ENCODE assay signal across 18 cellular contexts in the genomic region with DNA sequence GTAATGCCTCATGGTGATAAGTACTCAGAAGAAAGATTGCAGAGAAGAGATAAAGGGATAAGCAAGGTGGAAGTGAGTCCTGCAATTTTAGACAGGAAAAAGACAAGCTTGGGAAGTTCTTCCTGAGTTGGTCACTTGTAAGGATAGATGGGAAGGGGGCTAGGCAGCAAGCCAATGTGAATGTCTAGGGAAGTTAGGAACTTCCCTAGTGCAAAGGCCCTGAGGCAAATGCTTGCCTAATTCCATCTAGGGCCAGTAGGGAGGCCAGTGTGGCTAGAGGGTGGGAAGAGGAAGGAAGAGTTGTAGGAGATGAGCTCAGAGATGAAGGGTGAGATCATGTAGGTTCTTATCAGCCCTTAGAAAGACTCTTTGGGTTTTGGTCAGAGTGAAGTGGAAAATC.
"Had no signal": no experiment of that assay in that cellular context is flagged by ENCODE, and none has a peak within 500 bp of the region (broad histone marks: within the 10 kb centered on the region; RNA-seq: fewer than 3 reads in every experiment).

No MANE protein-coding gene starts in this region.

- H3K4me3 ChIP-seq: cardiac muscle cell, left ventricle myocardium inferior, pancreas, psoas muscle, right atrium auricular region, thoracic aorta, upper lobe of left lung had no signal

- H3K9me3 ChIP-seq: left ventricle myocardium inferior, pancreas, psoas muscle, right atrium auricular region, thoracic aorta, upper lobe of left lung had no signal

- H3K4me1 ChIP-seq: left ventricle myocardium inferior, pancreas, psoas muscle, right atrium auricular region, upper lobe of left lung had no signal

- ATAC-seq: activated T-cell treated with anti-CD3 and anti-CD28 coated beads, Interleukin-2, amount 50 U/mL, for 4 hours; natural killer cell treated with Interleukin-12 subunit alpha and Interleukin-12 subunit beta and Interleukin-15 and Interleukin-18, amount 100 ng/mL, for 72 hours; pancreas; psoas muscle had no signal

- H3K27me3 ChIP-seq: cardiac muscle cell, pancreas, right atrium auricular region, upper lobe of left lung had no signal

- H3K36me3 ChIP-seq: cardiac muscle cell, left ventricle myocardium inferior, pancreas, right atrium auricular region, thoracic aorta, upper lobe of left lung had no signal

- DNase-seq: activated CD8-positive, alpha-beta memory T cell treated with anti-CD3 and anti-CD28 coated beads, Interleukin-2, amount 50 U/mL, for 48 hours; activated naive CD4-positive, alpha-beta T cell treated with anti-CD3 and anti-CD28 coated beads for 36 hours; activated naive CD8-positive, alpha-beta T cell treated with anti-CD3 and anti-CD28 coated beads, Interleukin-2, amount 10 ng/mL, durations not matched to agents 7 days and 5 days; activated T-cell treated with anti-CD3 and anti-CD28 coated beads, Interleukin-2, amount 50 U/mL, for 4 hours; amygdala; cortex of kidney; erythroblast; foreskin fibroblast; left ventricle myocardium inferior; pancreas; psoas muscle; stimulated activated CD4-positive, alpha-beta T cell treated with anti-CD3 and anti-CD28 coated beads, Interleukin-4, amount 100 ng/mL, for 24 hours; stimulated activated naive CD4-positive, alpha-beta T cell treated with Interleukin-2 at 50 U/mL for 16 hours; upper lobe of left lung had no signal

- H3K27ac ChIP-seq: cardiac muscle cell, left ventricle myocardium inferior, pancreas, psoas muscle, right atrium auricular region, thoracic aorta, upper lobe of left lung had no signal
